ENCODE assay signal across 10 cellular contexts in genomic region chr11:46379483-46380293, GRCh38. TPM values are rescaled to one million over a fixed set of nuclear protein-coding genes. Genes with fewer than 3 reads are reported as not detected.
A peak's percentile ranks its signal among the peaks of the same experiment; 100 is the strongest.
DNase-seq lines count a peak whose midpoint lies in the region; ATAC-seq and TF ChIP-seq lines count a peak whose summit lies in the region.
"Not testable (repeated sequence)": the region's sequence is repeated elsewhere in the genome, so short reads cannot be mapped to it uniquely, and the experiment has no call there.
"Had no signal": no experiment of that assay in that cellular context is flagged by ENCODE, and none has a peak within 500 bp of the region (broad histone marks: within the 10 kb centered on the region; RNA-seq: fewer than 3 reads in every experiment).

No MANE protein-coding gene starts in this region.

- no CpG with 5 or more reads among the region's 36 CpGs for WGBS in gastroesophageal sphincter (ENCODE audit: low coverage in 1 of 2), 2 donors
- WGBS in trophoblast cell (ENCODE audit: extremely low coverage, insufficient coverage, insufficient read length) = no CpG with 5 or more reads among the region's 36 CpGs
- 65 to 71% methylated on average over 10 to 13 of the region's 36 CpGs for WGBS in tibial nerve, 2 donors

- peak overlapping the region; percentile 47 for H3K4me2 ChIP-seq in trophoblast cell (ENCODE audit: low read length)

- H2AFZ ChIP-seq in trophoblast cell (ENCODE audit: insufficient read depth, low read length, poor library complexity) = not testable (repeated sequence)

- peak overlapping the region; percentile 60 for H2BK5ac ChIP-seq in trophoblast cell (ENCODE audit: low read depth, low read length, poor library complexity)

- H3K27me3 ChIP-seq in ascending aorta (peaks cover 14% of the 10 kb centered on the region), gastroesophageal sphincter (peaks cover 43% of the 10 kb centered on the region), left lung (peaks cover 0 to 29% of the 10 kb centered on the region in 2 donors)
- H3K27me3 ChIP-seq in trophoblast cell (ENCODE audit: insufficient read depth, low read length); tibial nerve: not testable (repeated sequence)

- ATAC-seq in SK-N-SH treated with all-trans-retinoic acid at 6 μM for 48 hours (peak; percentile 9), left lung (peak; percentile 18)
- ATAC-seq in gastroesophageal sphincter = not testable (repeated sequence)

- H3K4me3 ChIP-seq in ascending aorta (peak overlapping the region; percentile 71 to 84), gastroesophageal sphincter (peak overlapping the region in 1 of 2 donors; percentile 68), trophoblast cell (ENCODE audit: low read depth, low read length) (peak overlapping the region; percentile 55), tibial nerve (peak overlapping the region in 1 of 4 donors; percentile 79)
- not testable (repeated sequence) for H3K4me3 ChIP-seq in left lung

- H3K18ac ChIP-seq in trophoblast cell (ENCODE audit: low read length) = not testable (repeated sequence)

- not testable (repeated sequence) for H2BK12ac ChIP-seq in trophoblast cell (ENCODE audit: low read length)

- H3K27ac ChIP-seq in ascending aorta = peak overlapping the region; percentile 28 to 52
- peak overlapping the region in 3 of 4 donors; percentile 63 to 81 (median 71) for H3K27ac ChIP-seq in gastroesophageal sphincter
- H3K27ac ChIP-seq in left lung = peak overlapping the region; percentile 61 to 68
- peak overlapping the region; percentile 100 for H3K27ac ChIP-seq in trophoblast cell (ENCODE audit: low read depth, low read length)
- peak overlapping the region; percentile 70 to 97 (median 90) for H3K27ac ChIP-seq in tibial nerve

- H3K9ac ChIP-seq in trophoblast cell (ENCODE audit: low read length) = not testable (repeated sequence)

- not testable (repeated sequence) for H3K23ac ChIP-seq in trophoblast cell (ENCODE audit: low read length)

- intact Hi-C loops in ascending aorta (cut with DNase I) = loop anchor here (10.0 kb wide), 1 partner anchor 235 kb away; the partner anchor contains the start of genes ATG13 and HARBI1
- intact Hi-C loops in left lung (cut with DNase I) = not testable (repeated sequence)

- H3K4me1 ChIP-seq in ascending aorta = not testable (repeated sequence)
- H3K4me1 ChIP-seq in gastroesophageal sphincter (peaks cover 0 to 39% (median 10%) of the 10 kb centered on the region in 3 donors), left lung (peaks cover 5 to 41% of the 10 kb centered on the region in 2 donors), trophoblast cell (ENCODE audit: control insufficient read depth in 1 of 2, insufficient read depth in 2 of 2, low read length in 2 of 2) (peaks cover 15 to 17% of the 10 kb centered on the region in 2 experiments), tibial nerve (peaks cover 0 to 35% (median 16%) of the 10 kb centered on the region in 4 donors)

- DNase-seq in DMS 273 (lab: John Stamatoyannopoulos, UW; ENCODE audit: unreplicated experiment) (peak; percentile 82), HuH-7.5 (ENCODE audit: low spot score) (peak; percentile 80), trophoblast cell (peak; percentile 60 to 71)
- DNase-seq in ascending aorta (ENCODE audit: low spot score in 2 of 2); left lung; tibial nerve (ENCODE audit: low spot score in 2 of 2): not testable (repeated sequence)

- TF ChIP-seq EP300 in gastroesophageal sphincter (IDR thresholded peaks at IDR 0.05); tibial nerve (IDR thresholded peaks at IDR 0.05): not testable (repeated sequence)

- H3K79me1 ChIP-seq in trophoblast cell (ENCODE audit: low read length) = peaks cover 24% of the 10 kb centered on the region

- not testable (repeated sequence) for TF ChIP-seq CTCF in ascending aorta (IDR thresholded peaks at IDR 0.05); gastroesophageal sphincter (IDR thresholded peaks at IDR 0.05); left lung (IDR thresholded peaks at IDR 0.05); tibial nerve (IDR thresholded peaks at IDR 0.05)

- H4K12ac ChIP-seq in trophoblast cell (ENCODE audit: low read depth, low read length) = not testable (repeated sequence)

- H3K9me3 ChIP-seq in ascending aorta; gastroesophageal sphincter; left lung; trophoblast cell (ENCODE audit: insufficient read depth, low read depth, low read length); tibial nerve: not testable (repeated sequence)

- H3K14ac ChIP-seq in trophoblast cell (ENCODE audit: low read length) = peak overlapping the region; percentile 58

- H3K79me2 ChIP-seq in trophoblast cell (ENCODE audit: control insufficient read depth, insufficient read depth, low read length, poor library complexity) = peaks cover 13% of the 10 kb centered on the region

- H4K91ac ChIP-seq in trophoblast cell (ENCODE audit: low read depth, low read length) = peak overlapping the region; percentile 80

- not testable (repeated sequence) for H3K4ac ChIP-seq in trophoblast cell (ENCODE audit: low read depth, low read length)

- peak overlapping the region; percentile 32 for H4K8ac ChIP-seq in trophoblast cell (ENCODE audit: low read depth, low read length)

- peak overlapping the region; percentile 30 for H2BK120ac ChIP-seq in trophoblast cell (ENCODE audit: insufficient read depth, low read length, poor library complexity)

- peak overlapping the region; percentile 30 for H2AK5ac ChIP-seq in trophoblast cell (ENCODE audit: low read length)

- H3K36me3 ChIP-seq in ascending aorta (peaks cover 25 to 29% of the 10 kb centered on the region in 2 donors), gastroesophageal sphincter (peaks cover 0 to 36% of the 10 kb centered on the region in 2 donors), left lung (peaks cover 0 to 42% of the 10 kb centered on the region in 2 donors), trophoblast cell (ENCODE audit: control insufficient read depth in 1 of 2, insufficient read depth in 2 of 2, low read length in 2 of 2) (peaks cover 54 to 56% of the 10 kb centered on the region in 2 experiments), tibial nerve (peaks cover 0 to 41% (median 10%) of the 10 kb centered on the region in 3 donors)

- not testable (repeated sequence) for TF ChIP-seq POLR2A in gastroesophageal sphincter (IDR thresholded peaks at IDR 0.05); tibial nerve (IDR thresholded peaks at IDR 0.05)

RNA-seq across cellular contexts. Expression of gene MDK, which starts 1.8 kb away (rescaled TPM):
- total RNA-seq in ascending aorta (93.3 TPM), gastroesophageal sphincter (10 to 100 TPM in 2 of 4 donors, 1 to 10 TPM in 2; 5.0 to 25.0 (median 14.1) TPM), left lung (100 to 1,000 TPM in 1 of 2 donors, 10 to 100 TPM in 1; 15.4 to 121 TPM), tibial nerve (100 to 1,000 TPM in 1 of 4 donors, 10 to 100 TPM in 3; 48.1 to 107 (median 57.3) TPM)
- polyA plus RNA-seq in trophoblast cell (2013) = 2,817 and 2,859 TPM in 2 replicates

RNA-seq across cellular contexts. Expression of gene CHRM4, which starts 11.9 kb away (rescaled TPM):
- total RNA-seq in ascending aorta (not detected), gastroesophageal sphincter (1 to 10 TPM in 1 of 4 donors, under 1 TPM in 2, not detected in 1; 0.27 to 1.3 (median 0.69) TPM), left lung (not detected), tibial nerve (1 to 10 TPM in 1 of 4 donors, not detected in 3; 1.2 TPM)
- 0.40 and 0.57 TPM in 2 replicates for polyA plus RNA-seq in trophoblast cell (2013)
- total RNA-seq: bronchial epithelial cell, HFFc6 had no signal

RNA-seq across cellular contexts. Expression of gene DGKZ, which starts 32.4 kb away (rescaled TPM):
- total RNA-seq in ascending aorta = 123 TPM
- total RNA-seq in gastroesophageal sphincter = 10 to 100 TPM; 39.2 to 78.8 (median 46.5) TPM
- total RNA-seq in left lung = 10 to 100 TPM; 40.5 to 65.1 TPM
- 79.6 and 80.8 TPM in 2 replicates for polyA plus RNA-seq in trophoblast cell (2013)
- total RNA-seq in tibial nerve = 100 to 1,000 TPM in 1 of 4 donors, 10 to 100 TPM in 3; 41.2 to 105 (median 49.6) TPM

Comparison
In these comparisons a context has a peak if more than half of its experiments do, and no peak if none do; other contexts are left out.
1. H3K27ac ChIP-seq: peak in every context shown above with its lines; median percentile 100 in trophoblast cell; 90 in tibial nerve; 71 in gastroesophageal sphincter; 64 in left lung; 40 in ascending aorta.